In genomic region chr10:78745445-78745844, GRCh38 we compare ENCODE assay signal across 21 cellular contexts.
DNase-seq lines count a peak whose midpoint lies in the region; ATAC-seq and TF ChIP-seq lines count a peak whose summit lies in the region.
"Had no signal": no experiment of that assay in that cellular context is flagged by ENCODE, and none has a peak within 500 bp of the region (broad histone marks: within the 10 kb centered on the region; RNA-seq: fewer than 3 reads in every experiment).

No MANE protein-coding gene starts in this region.

- peak overlapping the region; percentile 65 for H3K27ac ChIP-seq in liver (ENCODE audit: low read depth in 1 of 2, low read length in 2 of 2)

- H3K9me3 ChIP-seq in liver (ENCODE audit: control insufficient read depth in 4 of 4, low read length in 3 of 4), result no peaks in the 10 kb centered on the region
- H3K9me3 ChIP-seq: uterus had no signal

- peak; percentile 65 for ATAC-seq in Right ventricle myocardium superior (ENCODE audit: poor library complexity)
- ATAC-seq in sciatic nerve, result no peak
- ATAC-seq in GM19455 (IDR thresholded peaks at IDR 0.05; ENCODE audit: unreplicated experiment), result no peak
- no peak for ATAC-seq in GM19324 (IDR thresholded peaks at IDR 0.05; ENCODE audit: low FRiP score, unreplicated experiment)
- ATAC-seq: activated T-cell treated with anti-CD3 and anti-CD28 coated beads, Interleukin-2, amount 50 U/mL, for 72 hours had no signal

- DNase-seq in HuH-7 (ENCODE audit: low spot score) (peak; percentile 37), Right ventricle myocardium superior (no peak), sciatic nerve (ENCODE audit: low spot score) (peak; percentile 32), NCI-H2107 treated with DMSO at 0.1 percent for 48 hours (lab: John Stamatoyannopoulos, UW; ENCODE audit: unreplicated experiment) (no peak), NAMALWA (ENCODE audit: low spot score) (no peak)
- DNase-seq: activated CD8-positive, alpha-beta memory T cell treated with anti-CD3 and anti-CD28 coated beads for 24 hours; activated naive CD4-positive, alpha-beta T cell treated with anti-CD3 and anti-CD28 coated beads for 36 hours; activated T-cell treated with anti-CD3 and anti-CD28 coated beads, Interleukin-2, amount 50 U/mL, for 72 hours; amniotic stem cell; caudate nucleus; CD4-positive, alpha-beta memory T cell; DMS79; HFFc6; MV-4-11; NCI-H1694 treated with DMSO at 0.1 percent for 48 hours; occipital lobe; stimulated activated CD4-positive, alpha-beta T cell treated with anti-CD3 and anti-CD28 coated beads, Interleukin-15, amount 100 ng/mL, for 24 hours; uterus had no signal

- peaks cover 18 to 58% (median 53%) of the 10 kb centered on the region in 4 donors for H3K4me1 ChIP-seq in liver (ENCODE audit: control insufficient read depth in 4 of 4, insufficient read depth in 4 of 4, low read length in 3 of 4)
- H3K4me1 ChIP-seq: uterus had no signal

- no peak overlapping the region for H3K9ac ChIP-seq in liver (ENCODE audit: low read depth in 1 of 2, low read length in 2 of 2)

- no peaks in the 10 kb centered on the region for H3K27me3 ChIP-seq in liver (ENCODE audit: control insufficient read depth in 4 of 4, insufficient read depth in 4 of 4, low read length in 3 of 4)
- H3K27me3 ChIP-seq: uterus had no signal

- no peaks in the 10 kb centered on the region for H3K36me3 ChIP-seq in liver (ENCODE audit: control insufficient read depth in 4 of 4, insufficient read depth in 3 of 4, low read depth in 1 of 4, low read length in 3 of 4)
- H3K36me3 ChIP-seq: uterus had no signal

- intact Hi-C loops in Right ventricle myocardium superior (cut with DNase I) (no loop called here), sciatic nerve (cut with DNase I) (no loop called here)

- TF ChIP-seq CTCF in liver (IDR thresholded peaks at IDR 0.05; ENCODE audit: low read depth, low read length, missing input control), result peak; percentile 0

- TF ChIP-seq RAD21 in liver (IDR thresholded peaks at IDR 0.05), result peak; percentile 45 to 51

- H3K4me3 ChIP-seq in liver (ENCODE audit: low read depth in 1 of 3, low read length in 3 of 3), result no peak overlapping the region
- H3K4me3 ChIP-seq: uterus had no signal

- WGBS in liver, result 34% methylated on average over 4 of the region's 4 CpGs

TF ChIP-seq in liver, 16 proteins besides CTCF, POLR2A, EP300 and RAD21:
- TF ChIP-seq EGR1 (IDR thresholded peaks at IDR 0.05; ENCODE audit: low read depth in 2 of 2) (no peak), HNF4A (conservative IDR thresholded peaks at IDR 0.05) (peak; percentile 42 to 69), SP1 (IDR thresholded peaks at IDR 0.05) (peak; percentile 64), FOXA2 (IDR thresholded peaks at IDR 0.05) (no peak), REST (IDR thresholded peaks at IDR 0.05) (peak; percentile 30), NR2F2 (IDR thresholded peaks at IDR 0.05) (no peak), YY1 (IDR thresholded peaks at IDR 0.05) (no peak), FOXA1 (IDR thresholded peaks at IDR 0.05) (no peak), TAF1 (conservative IDR thresholded peaks at IDR 0.05) (no peak), GABPA (IDR thresholded peaks at IDR 0.05 in 1 of 2, conservative IDR thresholded peaks at IDR 0.05 in 1 of 2) (no peak), JUND (IDR thresholded peaks at IDR 0.05) (peak in 1 of 2 donors; percentile 43), RXRA (IDR thresholded peaks at IDR 0.05) (peak; percentile 44 to 83), ZBTB33 (IDR thresholded peaks at IDR 0.05) (no peak), HNF4G (IDR thresholded peaks at IDR 0.05) (no peak)
- TF ChIP-seq, protein P1, sequence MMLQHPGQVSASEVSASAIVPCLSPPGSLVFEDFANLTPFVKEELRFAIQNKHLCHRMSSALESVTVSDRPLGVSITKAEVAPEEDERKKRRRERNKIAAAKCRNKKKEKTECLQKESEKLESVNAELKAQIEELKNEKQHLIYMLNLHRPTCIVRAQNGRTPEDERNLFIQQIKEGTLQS (IDR thresholded peaks at IDR 0.05), result no peak
- TF ChIP-seq, protein P2, sequence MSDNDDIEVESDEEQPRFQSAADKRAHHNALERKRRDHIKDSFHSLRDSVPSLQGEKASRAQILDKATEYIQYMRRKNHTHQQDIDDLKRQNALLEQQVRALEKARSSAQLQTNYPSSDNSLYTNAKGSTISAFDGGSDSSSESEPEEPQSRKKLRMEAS (IDR thresholded peaks at IDR 0.05), result peak; percentile 56
TF ChIP-seq in liver: peak in this region for 6.

Comparison
In these comparisons a context has a peak if more than half of its experiments do, and no peak if none do; other contexts are left out.
1. DNase-seq: peak in HuH-7 (single experiment) and sciatic nerve (single experiment); none in Right ventricle myocardium superior (single experiment), NCI-H2107 treated with DMSO at 0.1 percent for 48 hours (single experiment) and NAMALWA (single experiment).